In genomic region chr15:74121040-74121439, GRCh38 we compare ENCODE assay signal across 1 cellular context.
TF ChIP-seq lines count a peak whose summit lies in the region.

No MANE protein-coding gene starts in this region.

TF ChIP-seq in H1, 55 proteins besides CTCF, POLR2A, EP300 and RAD21:
- no peak for TF ChIP-seq HDAC6 (IDR thresholded peaks at IDR 0.05; ENCODE audit: low read depth, low read length)
- TF ChIP-seq GABPA (IDR thresholded peaks at IDR 0.05; ENCODE audit: borderline replicate concordance, insufficient read depth, low read length): no peak
- no peak for TF ChIP-seq CREB1 (IDR thresholded peaks at IDR 0.05)
- TF ChIP-seq, protein P1, sequence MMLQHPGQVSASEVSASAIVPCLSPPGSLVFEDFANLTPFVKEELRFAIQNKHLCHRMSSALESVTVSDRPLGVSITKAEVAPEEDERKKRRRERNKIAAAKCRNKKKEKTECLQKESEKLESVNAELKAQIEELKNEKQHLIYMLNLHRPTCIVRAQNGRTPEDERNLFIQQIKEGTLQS (IDR thresholded peaks at IDR 0.05; ENCODE audit: insufficient read depth, low read depth, low read length): no peak
- no peak for TF ChIP-seq MAFK (IDR thresholded peaks at IDR 0.05; ENCODE audit: low read depth, low read length)
- no peak for TF ChIP-seq RXRA (IDR thresholded peaks at IDR 0.05; ENCODE audit: insufficient read depth, low read depth, low read length)
- TF ChIP-seq BCL11A (IDR thresholded peaks at IDR 0.05; ENCODE audit: low read depth in 2 of 2, low read length in 2 of 2): no peak
- no peak for TF ChIP-seq CTBP2 (IDR thresholded peaks at IDR 0.05; ENCODE audit: borderline replicate concordance, insufficient read depth, insufficient read length, low read length)
- no peak for TF ChIP-seq BRCA1 (IDR thresholded peaks at IDR 0.05; ENCODE audit: low read depth, low read length)
- TF ChIP-seq CHD7 (IDR thresholded peaks at IDR 0.05; ENCODE audit: insufficient replicate concordance, low read length): no peak
- no peak for TF ChIP-seq CHD1 (IDR thresholded peaks at IDR 0.05; ENCODE audit: low read depth, low read length)
